In the genomic region with DNA sequence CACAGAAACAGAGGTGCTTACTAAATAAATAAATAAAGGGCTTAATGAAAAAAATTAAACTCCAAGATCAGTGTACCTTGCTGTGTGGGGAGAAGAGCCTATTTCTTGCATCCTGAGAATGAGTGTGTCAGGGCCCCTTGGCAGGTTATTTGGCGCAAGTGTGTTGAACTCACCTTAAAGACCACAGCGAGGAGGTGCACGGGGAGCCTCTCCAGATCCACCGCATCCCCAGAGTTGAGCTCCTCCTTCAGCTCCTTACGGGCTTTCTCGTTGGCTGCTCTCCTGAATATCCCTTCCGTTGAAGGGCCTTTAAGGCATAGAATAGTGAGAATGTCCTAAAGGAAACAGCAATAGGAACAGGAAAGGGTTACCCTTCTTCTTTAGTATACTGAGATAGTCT, we compare ENCODE assay signal across 20 cellular contexts. TPM values are rescaled to one million over a fixed set of nuclear protein-coding genes. Genes with fewer than 3 reads are reported as not detected.
DNase-seq lines count a peak whose midpoint lies in the region; ATAC-seq and TF ChIP-seq lines count a peak whose summit lies in the region.
"Had no signal": no experiment of that assay in that cellular context is flagged by ENCODE, and none has a peak within 500 bp of the region (broad histone marks: within the 10 kb centered on the region; RNA-seq: fewer than 3 reads in every experiment).

No MANE protein-coding gene starts in this region.

- no peak for ATAC-seq in lower lobe of right lung
- no peak for ATAC-seq in GM21515 (IDR thresholded peaks at IDR 0.05; ENCODE audit: unreplicated experiment)
- ATAC-seq in HG03045 (IDR thresholded peaks at IDR 0.05; ENCODE audit: unreplicated experiment): no peak
- ATAC-seq in PC-3: no peak

- H3K79me2 ChIP-seq in PC-3 (ENCODE audit: low read length): no peaks in the 10 kb centered on the region

- H3K36me3 ChIP-seq in BLaER1 treated with 17β-estradiol and CSF1 and Interleukin-3, amounts not matched to agents 10 nM and 100 nM: peaks cover 40 to 76% (median 68%) of the 10 kb centered on the region in 11 experiments
- peaks cover 61% of the 10 kb centered on the region for H3K36me3 ChIP-seq in CD8-positive, alpha-beta memory T cell (ENCODE audit: insufficient read depth, low read length)
- peaks cover 43% of the 10 kb centered on the region for H3K36me3 ChIP-seq in lower lobe of right lung
- no peaks in the 10 kb centered on the region for H3K36me3 ChIP-seq in PC-3 (ENCODE audit: low read depth, low read length)

- peak overlapping the region in 8 of 10 experiments; percentile 68 to 87 (median 80); a peak in 15 of 20 replicates for H3K4me3 ChIP-seq in BLaER1 treated with 17β-estradiol and CSF1 and Interleukin-3, amounts not matched to agents 10 nM and 100 nM
- peak overlapping the region; percentile 89 for H3K4me3 ChIP-seq in CD8-positive, alpha-beta memory T cell (ENCODE audit: low read length)
- H3K4me3 ChIP-seq in lower lobe of right lung (no peak overlapping the region), PC-3 (ENCODE audit: low read length) (no peak overlapping the region)
- H3K4me3 ChIP-seq: lung had no signal

- H3K27ac ChIP-seq in BLaER1 treated with 17β-estradiol and CSF1 and Interleukin-3, amounts not matched to agents 10 nM and 100 nM: peak overlapping the region; percentile 90 to 100 (median 98)
- H3K27ac ChIP-seq in CD8-positive, alpha-beta memory T cell (ENCODE audit: low read depth, low read length): peak overlapping the region; percentile 95
- peak overlapping the region; percentile 78 for H3K27ac ChIP-seq in lower lobe of right lung
- no peak overlapping the region for H3K27ac ChIP-seq in PC-3 (ENCODE audit: low read length)

- H3K9me3 Mint-ChIP-seq in CD8-positive, alpha-beta memory T cell: peaks cover 0 to 1% (median 0%) of the 10 kb centered on the region in 5 donors
- no peaks in the 10 kb centered on the region for H3K9me3 Mint-ChIP-seq in activated T-helper 1 cell treated with anti-CD3 and anti-CD28 coated beads, Interleukin-12 subunit alpha, Interleukin-12 subunit beta, Interleukin-2, Interleukin-4 antibody, amounts not matched to agents 30 ng/mL and 10 ng/mL and 1 ng/mL, durations not matched to agents 14 hours and 24 hours and 36 hours

- H3K9me2 ChIP-seq in PC-3 (replicated peaks; ENCODE audit: low read length): no peaks in the 10 kb centered on the region

- no TSS peak for BruUV-seq in PC-3 (replicated peaks; lab: Mats Ljungman, UMichigan)

- peak overlapping the region; percentile 80 to 95 (median 93); a peak in 21 of 22 replicates for H3K9ac ChIP-seq in BLaER1 treated with 17β-estradiol and CSF1 and Interleukin-3, amounts not matched to agents 10 nM and 100 nM
- no peak overlapping the region for H3K9ac ChIP-seq in PC-3 (ENCODE audit: low read length)

- H3K4me2 ChIP-seq in BLaER1 treated with 17β-estradiol and CSF1 and Interleukin-3, amounts not matched to agents 10 nM and 100 nM: peak overlapping the region; percentile 72 to 98 (median 91)
- H3K4me2 ChIP-seq in PC-3 (ENCODE audit: low read length): no peak overlapping the region

- peaks cover 0 to 3% of the 10 kb centered on the region in 2 donors for H3K27me3 Mint-ChIP-seq in CD8-positive, alpha-beta memory T cell
- no peaks in the 10 kb centered on the region for H3K27me3 Mint-ChIP-seq in activated T-helper 1 cell treated with anti-CD3 and anti-CD28 coated beads, Interleukin-12 subunit alpha, Interleukin-12 subunit beta, Interleukin-2, Interleukin-4 antibody, amounts not matched to agents 30 ng/mL and 10 ng/mL and 1 ng/mL, durations not matched to agents 14 hours and 24 hours and 36 hours (ENCODE audit: insufficient read depth)

- H3K27me3 ChIP-seq in BLaER1 treated with 17β-estradiol and CSF1 and Interleukin-3, amounts not matched to agents 10 nM and 100 nM: no peaks in the 10 kb centered on the region
- no peaks in the 10 kb centered on the region for H3K27me3 ChIP-seq in CD8-positive, alpha-beta memory T cell (ENCODE audit: insufficient read depth, low read length, poor library complexity, severe bottlenecking)
- H3K27me3 ChIP-seq in lower lobe of right lung (ENCODE audit: low read depth): no peaks in the 10 kb centered on the region
- H3K27me3 ChIP-seq in PC-3 (ENCODE audit: low read length): peaks cover 21% of the 10 kb centered on the region; the same call in 1 of the 2 replicates
- H3K27me3 ChIP-seq: suprapubic skin had no signal

- POLR2A ChIA-PET in CD8-positive, alpha-beta memory T cell (lab: Charles Lee): interaction anchor here (0.7 to 4.8 kb wide), 6 partner anchors 23 to 69 kb away, joined by 3 to 66 read pairs (median 12); no protein-coding TSS in a partner anchor
- POLR2A ChIA-PET in PC-3 (lab: Charles Lee; ENCODE audit: unreplicated experiment): no interaction called here

- H4K20me1 ChIP-seq in BLaER1 treated with 17β-estradiol and CSF1 and Interleukin-3, amounts not matched to agents 10 nM and 100 nM: peaks cover 0 to 6% (median 0%) of the 10 kb centered on the region in 11 experiments; a peak in 4 of 22 replicates
- no peaks in the 10 kb centered on the region for H4K20me1 ChIP-seq in PC-3 (ENCODE audit: low read length)

- CTCF ChIA-PET in CD8-positive, alpha-beta memory T cell (lab: Charles Lee): interaction anchor here (1.2 to 11.8 kb wide), 13 partner anchors 23 to 172 kb away, joined by 3 to 288 read pairs (median 8); a partner anchor contains a TSS
- CTCF ChIA-PET in PC-3 (lab: Charles Lee): no interaction called here

- intact Hi-C loops in activated T-helper 1 cell treated with anti-CD3 and anti-CD28 coated beads, Interleukin-12 subunit alpha, Interleukin-12 subunit beta, Interleukin-2, Interleukin-4 antibody, amounts not matched to agents 30 ng/mL and 10 ng/mL and 1 ng/mL, durations not matched to agents 14 hours and 24 hours and 36 hours (cut with micrococcal nuclease): loop anchor here (5.0 to 10.0 kb wide), 4 partner anchors 319 to 1276 kb away; a partner anchor contains a TSS
- intact Hi-C loops in lower lobe of right lung (cut with DNase I): no loop called here
- intact Hi-C loops in PC-3 (cut with micrococcal nuclease): no loop called here

- peak overlapping the region; percentile 99 to 100 (median 100) for H3K4me3 Mint-ChIP-seq in CD8-positive, alpha-beta memory T cell
- peak overlapping the region; percentile 91 for H3K4me3 Mint-ChIP-seq in activated T-helper 1 cell treated with anti-CD3 and anti-CD28 coated beads, Interleukin-12 subunit alpha, Interleukin-12 subunit beta, Interleukin-2, Interleukin-4 antibody, amounts not matched to agents 30 ng/mL and 10 ng/mL and 1 ng/mL, durations not matched to agents 14 hours and 24 hours and 36 hours

- TF ChIP-seq CTCF in lower lobe of right lung (IDR thresholded peaks at IDR 0.05) (no peak), PC-3 (conservative IDR thresholded peaks at IDR 0.05; ENCODE audit: low read depth, low read length) (no peak)

- H3K4me1 ChIP-seq in BLaER1 treated with 17β-estradiol and CSF1 and Interleukin-3, amounts not matched to agents 10 nM and 100 nM: peaks cover 59 to 98% (median 67%) of the 10 kb centered on the region in 10 experiments
- H3K4me1 ChIP-seq in CD8-positive, alpha-beta memory T cell (ENCODE audit: insufficient read depth, low read length): peaks cover 65% of the 10 kb centered on the region
- peaks cover 50% of the 10 kb centered on the region for H3K4me1 ChIP-seq in lower lobe of right lung
- H3K4me1 ChIP-seq in PC-3 (ENCODE audit: insufficient read depth, low read length): peaks cover 25% of the 10 kb centered on the region

- no peaks in the 10 kb centered on the region; a peak in 1 of 22 replicates for H3K9me3 ChIP-seq in BLaER1 treated with 17β-estradiol and CSF1 and Interleukin-3, amounts not matched to agents 10 nM and 100 nM (replicated peaks in 1 of 11)
- no peaks in the 10 kb centered on the region for H3K9me3 ChIP-seq in CD8-positive, alpha-beta memory T cell (ENCODE audit: low read length)
- H3K9me3 ChIP-seq in lower lobe of right lung (no peaks in the 10 kb centered on the region), PC-3 (ENCODE audit: low read length) (no peaks in the 10 kb centered on the region)
- H3K9me3 ChIP-seq: suprapubic skin had no signal

- no peak overlapping the region for H2AFZ ChIP-seq in PC-3 (ENCODE audit: low read length)

- peaks cover 57 to 86% (median 68%) of the 10 kb centered on the region in 3 donors for H3K36me3 Mint-ChIP-seq in CD8-positive, alpha-beta memory T cell
- peaks cover 72% of the 10 kb centered on the region for H3K36me3 Mint-ChIP-seq in activated T-helper 1 cell treated with anti-CD3 and anti-CD28 coated beads, Interleukin-12 subunit alpha, Interleukin-12 subunit beta, Interleukin-2, Interleukin-4 antibody, amounts not matched to agents 30 ng/mL and 10 ng/mL and 1 ng/mL, durations not matched to agents 14 hours and 24 hours and 36 hours (ENCODE audit: low read depth)

- DNase-seq in CD8-positive, alpha-beta memory T cell: no peak
- no peak for DNase-seq in activated T-helper 1 cell treated with anti-CD3 and anti-CD28 coated beads, Interleukin-12 subunit alpha, Interleukin-12 subunit beta, Interleukin-2, Interleukin-4 antibody, amounts not matched to agents 30 ng/mL and 10 ng/mL and 1 ng/mL, durations not matched to agents 14 hours and 24 hours and 36 hours (ENCODE audit: low spot score)
- DNase-seq in lower lobe of right lung: no peak
- DNase-seq in GM03348 (ENCODE audit: low spot score): no peak
- DNase-seq in PC-3: no peak
- DNase-seq: activated CD4-positive, alpha-beta T cell treated with anti-CD3 and anti-CD28 coated beads, Interleukin-2, amount 50 U/mL, for 4 hours; cerebellar nuclear complex; DMS79 treated with DMSO at 0.1 percent for 48 hours; foreskin melanocyte; NCI-H1694; NCI-H345; NK-92 treated with Interleukin-12 subunit alpha and Interleukin-12 subunit beta, amount 100 ng/mL, for 24 hours; SIG-M5 had no signal

- H3K27ac Mint-ChIP-seq in CD8-positive, alpha-beta memory T cell: peak overlapping the region; percentile 90 to 100 (median 98)
- H3K27ac Mint-ChIP-seq in activated T-helper 1 cell treated with anti-CD3 and anti-CD28 coated beads, Interleukin-12 subunit alpha, Interleukin-12 subunit beta, Interleukin-2, Interleukin-4 antibody, amounts not matched to agents 30 ng/mL and 10 ng/mL and 1 ng/mL, durations not matched to agents 14 hours and 24 hours and 36 hours: peak overlapping the region; percentile 90

- H3F3A ChIP-seq in PC-3 (ENCODE audit: low read length, unreplicated experiment): no peaks in the 10 kb centered on the region

- H3K4me1 Mint-ChIP-seq in CD8-positive, alpha-beta memory T cell: peaks cover 63 to 74% (median 74%) of the 10 kb centered on the region in 3 donors
- peaks cover 65% of the 10 kb centered on the region for H3K4me1 Mint-ChIP-seq in activated T-helper 1 cell treated with anti-CD3 and anti-CD28 coated beads, Interleukin-12 subunit alpha, Interleukin-12 subunit beta, Interleukin-2, Interleukin-4 antibody, amounts not matched to agents 30 ng/mL and 10 ng/mL and 1 ng/mL, durations not matched to agents 14 hours and 24 hours and 36 hours (ENCODE audit: low read depth)

RNA-seq across cellular contexts. Expression of a gene that starts 3.6 kb away (rescaled TPM):
- 100 to 1,000 TPM; 140 to 145 TPM for total RNA-seq in CD8-positive, alpha-beta memory T cell
- 193 TPM for polyA plus RNA-seq in CD8-positive, alpha-beta memory T cell
- total RNA-seq in activated T-helper 1 cell treated with anti-CD3 and anti-CD28 coated beads, Interleukin-12 subunit alpha, Interleukin-12 subunit beta, Interleukin-2, Interleukin-4 antibody, amounts not matched to agents 30 ng/mL and 10 ng/mL and 1 ng/mL, durations not matched to agents 14 hours and 24 hours and 36 hours: 245 and 250 TPM in 2 replicates
- total RNA-seq in lower lobe of right lung (17.1 TPM), PC-3 (2014; rRNA removed) (not detected in 2 replicates)
- total RNA-seq: LHCN-M2 had no signal
- polyA plus RNA-seq: neural cell had no signal

RNA-seq across cellular contexts. Expression of a gene that starts 41.2 kb away (rescaled TPM):
- 1 to 10 TPM; 4.2 to 4.4 TPM for total RNA-seq in CD8-positive, alpha-beta memory T cell
- 3.3 TPM for polyA plus RNA-seq in CD8-positive, alpha-beta memory T cell
- total RNA-seq in activated T-helper 1 cell treated with anti-CD3 and anti-CD28 coated beads, Interleukin-12 subunit alpha, Interleukin-12 subunit beta, Interleukin-2, Interleukin-4 antibody, amounts not matched to agents 30 ng/mL and 10 ng/mL and 1 ng/mL, durations not matched to agents 14 hours and 24 hours and 36 hours: 3.8 and 4.2 TPM in 2 replicates
- total RNA-seq in lower lobe of right lung (24.2 TPM), PC-3 (2014; rRNA removed) (2.9 and 3.1 TPM in 2 replicates)

Comparison
In these comparisons a context has a peak if more than half of its experiments do, and no peak if none do; other contexts are left out.
1. H3K4me3 ChIP-seq: peak in BLaER1 treated with 17β-estradiol and CSF1 and Interleukin-3, amounts not matched to agents 10 nM and 100 nM (8 of 10) and CD8-positive, alpha-beta memory T cell (single experiment); none in lower lobe of right lung (single experiment) and PC-3 (single experiment).
2. RNA of a gene that starts 3.6 kb away (total RNA-seq): 245 to 250 TPM in activated T-helper 1 cell treated with anti-CD3 and anti-CD28 coated beads, Interleukin-12 subunit alpha, Interleukin-12 subunit beta, Interleukin-2, Interleukin-4 antibody, amounts not matched to agents 30 ng/mL and 10 ng/mL and 1 ng/mL, durations not matched to agents 14 hours and 24 hours and 36 hours, 140 to 145 TPM in CD8-positive, alpha-beta memory T cell and 17.1 TPM in lower lobe of right lung (single experiment); not detected in PC-3; every median in the first group is over 10 times any median in the second.